8 cellular contexts compared by ENCODE assay signal in the genomic region with DNA sequence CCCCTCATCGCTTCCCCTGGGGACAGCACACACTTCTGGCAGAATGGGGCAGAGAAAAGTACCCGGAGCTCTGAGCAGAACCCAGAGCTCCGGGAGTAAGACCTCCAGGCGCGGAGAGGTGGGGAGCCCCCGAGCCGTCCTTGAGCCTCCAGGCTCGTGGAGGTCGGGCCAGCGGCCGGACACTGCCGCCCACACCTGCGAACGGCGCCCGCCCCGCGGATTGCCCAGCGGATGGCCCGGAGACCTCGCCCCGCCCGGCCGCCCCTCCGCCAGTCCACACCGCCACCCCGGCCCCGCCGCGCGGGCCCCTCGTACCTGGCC. TPM values are rescaled to one million over a fixed set of nuclear protein-coding genes. Genes with fewer than 3 reads are reported as not detected.
DNase-seq lines count a peak whose midpoint lies in the region; ATAC-seq and TF ChIP-seq lines count a peak whose summit lies in the region.

No MANE protein-coding gene starts in this region.

- H3K9me3 Mint-ChIP-seq in activated T-cell treated with anti-CD3 and anti-CD28 coated beads, Interleukin-2, amount 50 U/mL, for 72 hours = no peaks in the 10 kb centered on the region
- peaks cover 0 to 2% of the 10 kb centered on the region in 2 donors for H3K9me3 Mint-ChIP-seq in stimulated activated naive B cell treated with anti-CD40 and anti-IgM and Interleukin-4, amounts not matched to agents 10 μg/mL and 1 μg/mL and 100 μg/mL, for 72 hours

- H3K27me3 Mint-ChIP-seq in activated T-cell treated with anti-CD3 and anti-CD28 coated beads, Interleukin-2, amount 50 U/mL, for 72 hours (ENCODE audit: low read depth) = no peaks in the 10 kb centered on the region
- H3K27me3 Mint-ChIP-seq in stimulated activated naive B cell treated with anti-CD40 and anti-IgM and Interleukin-4, amounts not matched to agents 10 μg/mL and 1 μg/mL and 100 μg/mL, for 72 hours = no peaks in the 10 kb centered on the region

- H3K4me3 Mint-ChIP-seq in activated T-cell treated with anti-CD3 and anti-CD28 coated beads, Interleukin-2, amount 50 U/mL, for 72 hours = peak overlapping the region; percentile 92 to 99
- H3K4me3 Mint-ChIP-seq in stimulated activated naive B cell treated with anti-CD40 and anti-IgM and Interleukin-4, amounts not matched to agents 10 μg/mL and 1 μg/mL and 100 μg/mL, for 72 hours = peak overlapping the region; percentile 92 to 94

- H3K4me3 ChIP-seq in GM06990 (replicated peaks; ENCODE audit: low read depth, low read length) (peak overlapping the region; percentile 87), iPS-15b (ENCODE audit: low read depth, low read length) (peak overlapping the region; percentile 91)

- H3K9ac ChIP-seq in iPS-15b (ENCODE audit: low read depth, low read length) = peak overlapping the region; percentile 76

- H3K36me3 Mint-ChIP-seq in activated T-cell treated with anti-CD3 and anti-CD28 coated beads, Interleukin-2, amount 50 U/mL, for 72 hours (ENCODE audit: insufficient read depth in 2 of 2) = peaks cover 2 to 8% of the 10 kb centered on the region in 2 donors
- H3K36me3 Mint-ChIP-seq in stimulated activated naive B cell treated with anti-CD40 and anti-IgM and Interleukin-4, amounts not matched to agents 10 μg/mL and 1 μg/mL and 100 μg/mL, for 72 hours = peaks cover 9 to 10% of the 10 kb centered on the region in 2 donors

- peak overlapping the region; percentile 93 for H3K27ac Mint-ChIP-seq in activated T-cell treated with anti-CD3 and anti-CD28 coated beads, Interleukin-2, amount 50 U/mL, for 72 hours
- H3K27ac Mint-ChIP-seq in stimulated activated naive B cell treated with anti-CD40 and anti-IgM and Interleukin-4, amounts not matched to agents 10 μg/mL and 1 μg/mL and 100 μg/mL, for 72 hours = peak overlapping the region; percentile 95

- H3K36me3 ChIP-seq in GM06990 (ENCODE audit: control insufficient read depth, insufficient read depth, low read length) (no peaks in the 10 kb centered on the region), iPS-15b (ENCODE audit: control insufficient read depth, insufficient read depth, low read length) (no peaks in the 10 kb centered on the region)

- peaks cover 36% of the 10 kb centered on the region for H3K4me1 Mint-ChIP-seq in activated T-cell treated with anti-CD3 and anti-CD28 coated beads, Interleukin-2, amount 50 U/mL, for 72 hours (ENCODE audit: low read depth)
- H3K4me1 Mint-ChIP-seq in stimulated activated naive B cell treated with anti-CD40 and anti-IgM and Interleukin-4, amounts not matched to agents 10 μg/mL and 1 μg/mL and 100 μg/mL, for 72 hours = peaks cover 14 to 37% of the 10 kb centered on the region in 2 donors

- TF ChIP-seq CTCF in GM06990 (IDR thresholded peaks at IDR 0.05; ENCODE audit: insufficient read depth, low read length, poor library complexity, severe bottlenecking) = no peak

- peak; percentile 3 for ATAC-seq in HG02884 (IDR thresholded peaks at IDR 0.05; ENCODE audit: unreplicated experiment)
- ATAC-seq in activated T-cell treated with anti-CD3 and anti-CD28 coated beads, Interleukin-2, amount 50 U/mL, for 72 hours (replicated peaks in 1 of 2) = no peak
- ATAC-seq in stimulated activated naive B cell treated with anti-CD40 and anti-IgM and Interleukin-4, amounts not matched to agents 10 μg/mL and 1 μg/mL and 100 μg/mL, for 72 hours (replicated peaks) = peak; percentile 8 to 16

- H3K4me1 ChIP-seq in iPS-15b (ENCODE audit: control insufficient read depth, insufficient read depth, low read length) = peaks cover 30% of the 10 kb centered on the region

- H3K27me3 ChIP-seq in GM06990 (replicated peaks; ENCODE audit: control insufficient read depth, insufficient read depth, low read length) (no peaks in the 10 kb centered on the region), iPS-15b (ENCODE audit: control insufficient read depth, insufficient read depth, low read length) (no peaks in the 10 kb centered on the region)

- H3K9me3 ChIP-seq in iPS-15b (ENCODE audit: control insufficient read depth, insufficient read depth, low read length) = no peaks in the 10 kb centered on the region

- DNase-seq in GM06990 (ENCODE audit: extremely low read depth, insufficient read length) (no peak), HuH-7.5 (ENCODE audit: low spot score) (no peak), amniotic stem cell (lab: John Stamatoyannopoulos, UW) (no peak), NCI-H1105 treated with DMSO at 0.1 percent for 48 hours (lab: John Stamatoyannopoulos, UW) (no peak)
- no peak for DNase-seq in activated T-cell treated with anti-CD3 and anti-CD28 coated beads, Interleukin-2, amount 50 U/mL, for 72 hours
- DNase-seq in stimulated activated naive B cell treated with anti-CD40 and anti-IgM and Interleukin-4, amounts not matched to agents 10 μg/mL and 1 μg/mL and 100 μg/mL, for 72 hours = no peak

RNA-seq across cellular contexts. Expression of gene SPTLC2, which starts 0.3 kb away (rescaled TPM):
- 10 to 100 TPM; 18.4 to 20.6 TPM for total RNA-seq in activated T-cell treated with anti-CD3 and anti-CD28 coated beads, Interleukin-2, amount 50 U/mL, for 72 hours

Comparison
In these comparisons a context has a peak if more than half of its experiments do, and no peak if none do; other contexts are left out.
1. ATAC-seq: peak in HG02884 (single experiment) and stimulated activated naive B cell treated with anti-CD40 and anti-IgM and Interleukin-4, amounts not matched to agents 10 μg/mL and 1 μg/mL and 100 μg/mL, for 72 hours (2 of 2); none in activated T-cell treated with anti-CD3 and anti-CD28 coated beads, Interleukin-2, amount 50 U/mL, for 72 hours (0 of 2).